ENCODE assay signal across 8 cellular contexts in genomic region chr10:418894-419293, GRCh38.
"Had no signal": no experiment of that assay in that cellular context is flagged by ENCODE, and none has a peak within 500 bp of the region (broad histone marks: within the 10 kb centered on the region; RNA-seq: fewer than 3 reads in every experiment).

No MANE protein-coding gene starts in this region.

- H3K9ac ChIP-seq: KMS-11 had no signal

- H3K4me2 ChIP-seq: KMS-11 had no signal

- FAIRE-seq: HepG2, HTR-8/SVneo, K562 had no signal

- H3K27ac ChIP-seq: HL-60, KMS-11 had no signal

- DNase-seq: IMR-90, KBM-7, KG1 had no signal

- H3K4me3 ChIP-seq: K562 had no signal
